ENCODE assay signal across 15 cellular contexts in the genomic region with DNA sequence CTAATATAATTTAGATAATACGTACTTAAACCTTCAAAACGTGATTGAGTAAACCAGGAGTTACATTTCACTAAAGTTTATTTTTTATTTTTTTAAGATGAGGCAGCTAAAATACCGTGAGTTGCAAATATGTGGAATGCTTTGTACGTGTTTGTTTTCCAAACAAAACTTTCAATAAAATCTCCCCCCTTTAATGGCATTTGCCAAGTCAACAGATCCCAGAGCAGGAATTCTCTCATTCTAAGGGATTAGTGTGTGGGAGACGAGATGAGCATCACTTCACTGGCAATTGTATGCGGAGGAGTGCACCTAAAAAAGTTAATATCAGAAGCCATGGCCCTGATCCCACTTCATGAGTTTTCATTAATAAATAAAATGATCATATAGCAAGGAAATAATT. TPM values are rescaled to one million over a fixed set of nuclear protein-coding genes. Genes with fewer than 3 reads are reported as not detected.
DNase-seq lines count a peak whose midpoint lies in the region; ATAC-seq and TF ChIP-seq lines count a peak whose summit lies in the region.
"Had no signal": no experiment of that assay in that cellular context is flagged by ENCODE, and none has a peak within 500 bp of the region (broad histone marks: within the 10 kb centered on the region; RNA-seq: fewer than 3 reads in every experiment).

No MANE protein-coding gene starts in this region.

- 74 to 75% methylated on average over 6 of the region's 6 CpGs for WGBS in heart right ventricle, 2 donors
- no CpG with 5 or more reads among the region's 6 CpGs for WGBS in mesenchymal stem cell
- 37% methylated on average over 6 of the region's 6 CpGs for WGBS in smooth muscle cell (ENCODE audit: low lambda C conversion rate)

- no peaks in the 10 kb centered on the region for H3K9me3 ChIP-seq in cardiac muscle cell (ENCODE audit: low read depth)
- H3K9me3 ChIP-seq in heart right ventricle = peaks cover 0 to 3% (median 0%) of the 10 kb centered on the region in 11 donors
- no peaks in the 10 kb centered on the region for H3K9me3 ChIP-seq in SJCRH30 (replicated peaks)
- H3K9me3 ChIP-seq in mesenchymal stem cell (ENCODE audit: control insufficient read depth, low read length) = no peaks in the 10 kb centered on the region
- no peaks in the 10 kb centered on the region for H3K9me3 ChIP-seq in smooth muscle cell (replicated peaks; ENCODE audit: low read depth)

- H3K4me3 ChIP-seq in cardiac muscle cell (no peak overlapping the region), heart right ventricle (no peak overlapping the region), SJCRH30 (no peak overlapping the region), mesenchymal stem cell (ENCODE audit: insufficient read depth in 1 of 2, low read depth in 1 of 2, low read length in 2 of 2) (no peak overlapping the region), smooth muscle cell (no peak overlapping the region), brain microvascular endothelial cell (ENCODE audit: low read depth, low read length) (no peak overlapping the region)

- H2BK12ac ChIP-seq in mesenchymal stem cell (ENCODE audit: low read length in 2 of 2) = no peak overlapping the region

- no peak for DNase-seq in cardiac muscle cell (ENCODE audit: low read depth in 1 of 2, low spot score in 1 of 2)
- no peak for DNase-seq in heart right ventricle
- DNase-seq in SJCRH30 = no peak
- no peak for DNase-seq in mesenchymal stem cell
- DNase-seq in smooth muscle cell (lab: John Stamatoyannopoulos, UW; ENCODE audit: unreplicated experiment) = no peak
- DNase-seq in brain microvascular endothelial cell = no peak
- no peak for DNase-seq in substantia nigra (lab: John Stamatoyannopoulos, UW)
- DNase-seq: DMS153, NCI-H1092, NCI-H1694, NCI-H446, SIG-M5 had no signal

- H3K27ac ChIP-seq in cardiac muscle cell = peak overlapping the region; percentile 61
- no peak overlapping the region for H3K27ac ChIP-seq in heart right ventricle
- peak overlapping the region; percentile 16; the same call in 1 of the 2 replicates for H3K27ac ChIP-seq in SJCRH30
- peak overlapping the region; percentile 79 for H3K27ac ChIP-seq in mesenchymal stem cell (ENCODE audit: low read length, poor library complexity, severe bottlenecking)
- peak overlapping the region; percentile 40 for H3K27ac ChIP-seq in smooth muscle cell (ENCODE audit: low read depth)
- no peak overlapping the region for H3K27ac ChIP-seq in brain microvascular endothelial cell
- H3K27ac ChIP-seq in substantia nigra (ENCODE audit: low read depth, low read length, poor library complexity, severe bottlenecking) = no peak overlapping the region
- H3K27ac ChIP-seq: 22Rv1, KMS-11 had no signal

- H3K36me3 ChIP-seq in cardiac muscle cell (no peaks in the 10 kb centered on the region), heart right ventricle (no peaks in the 10 kb centered on the region), SJCRH30 (no peaks in the 10 kb centered on the region), mesenchymal stem cell (ENCODE audit: control insufficient read depth in 1 of 2, insufficient read depth in 2 of 2, low read depth in 1 of 2, low read length in 2 of 2) (no peaks in the 10 kb centered on the region), smooth muscle cell (ENCODE audit: low read depth) (no peaks in the 10 kb centered on the region), brain microvascular endothelial cell (replicated peaks) (no peaks in the 10 kb centered on the region)

- no peak overlapping the region for H4K8ac ChIP-seq in mesenchymal stem cell (ENCODE audit: low read length)

- H2BK120ac ChIP-seq in mesenchymal stem cell (ENCODE audit: low read depth, low read length) = no peak overlapping the region

- TF ChIP-seq CTCF in cardiac muscle cell (IDR thresholded peaks at IDR 0.05; ENCODE audit: low read depth, low read length) = no peak
- TF ChIP-seq CTCF in heart right ventricle (IDR thresholded peaks at IDR 0.05) = no peak
- no peak for TF ChIP-seq CTCF in smooth muscle cell (IDR thresholded peaks at IDR 0.05; ENCODE audit: borderline replicate concordance, insufficient read depth, poor library complexity, severe bottlenecking)
- TF ChIP-seq CTCF in brain microvascular endothelial cell (IDR thresholded peaks at IDR 0.05; ENCODE audit: low read depth, low read length, missing control alignments) = no peak

- H3K27me3 ChIP-seq in cardiac muscle cell = no peaks in the 10 kb centered on the region
- H3K27me3 ChIP-seq in heart right ventricle = no peaks in the 10 kb centered on the region
- no peaks in the 10 kb centered on the region for H3K27me3 ChIP-seq in SJCRH30
- H3K27me3 ChIP-seq in mesenchymal stem cell (ENCODE audit: control insufficient read depth in 1 of 2, insufficient read depth in 1 of 2, low read length in 2 of 2) = no peaks in the 10 kb centered on the region
- no peaks in the 10 kb centered on the region for H3K27me3 ChIP-seq in smooth muscle cell (ENCODE audit: low read depth)
- no peaks in the 10 kb centered on the region for H3K27me3 ChIP-seq in brain microvascular endothelial cell (replicated peaks)

- H3K9ac ChIP-seq in mesenchymal stem cell (ENCODE audit: low read length) (no peak overlapping the region), smooth muscle cell (ENCODE audit: low read depth) (no peak overlapping the region)
- H3K9ac ChIP-seq: KMS-11 had no signal

- H3F3A ChIP-seq in smooth muscle cell (ENCODE audit: low read depth) = no peaks in the 10 kb centered on the region

- ATAC-seq in heart right ventricle = no peak
- no peak for ATAC-seq in HG03460 (IDR thresholded peaks at IDR 0.05; ENCODE audit: unreplicated experiment)

- H2BK15ac ChIP-seq in mesenchymal stem cell (ENCODE audit: low read depth, poor library complexity, severe bottlenecking) = no peak overlapping the region

- H4K91ac ChIP-seq in mesenchymal stem cell (ENCODE audit: low read length) = no peak overlapping the region

- H4K20me1 ChIP-seq in smooth muscle cell (ENCODE audit: low read depth) = no peaks in the 10 kb centered on the region

- intact Hi-C loops in heart right ventricle (cut with DNase I) = no loop called here

- H2AFZ ChIP-seq in mesenchymal stem cell (ENCODE audit: low read depth, low read length) (no peak overlapping the region), smooth muscle cell (ENCODE audit: low read depth) (no peak overlapping the region)

- H2AK5ac ChIP-seq in mesenchymal stem cell (ENCODE audit: low read length, severe bottlenecking) = no peak overlapping the region

- H3K79me1 ChIP-seq in mesenchymal stem cell (replicated peaks; ENCODE audit: low read length, poor library complexity, severe bottlenecking) = no peaks in the 10 kb centered on the region

- H3K4me1 ChIP-seq in cardiac muscle cell (ENCODE audit: low read depth) (peaks cover 20% of the 10 kb centered on the region), heart right ventricle (peaks cover 0 to 8% (median 0%) of the 10 kb centered on the region in 9 donors), SJCRH30 (peaks cover 18% of the 10 kb centered on the region), mesenchymal stem cell (ENCODE audit: control insufficient read depth, insufficient read depth, low read depth, low read length) (peaks cover 3% of the 10 kb centered on the region), smooth muscle cell (ENCODE audit: low read depth) (peaks cover 27% of the 10 kb centered on the region)

- no peak overlapping the region for H3K18ac ChIP-seq in mesenchymal stem cell (ENCODE audit: low read depth in 1 of 2, low read length in 2 of 2)

- no peaks in the 10 kb centered on the region for H3K79me2 ChIP-seq in smooth muscle cell (ENCODE audit: low read depth)

- H3K23ac ChIP-seq in mesenchymal stem cell (ENCODE audit: low read length in 2 of 2) = no peak overlapping the region

- in situ Hi-C loops in brain microvascular endothelial cell (cut with HindIII; ENCODE audit: low pct_ligation_motif_present, low sequenced_read_pairs) = no loop called here

- H3K4me2 ChIP-seq in mesenchymal stem cell (ENCODE audit: low read length, poor library complexity, severe bottlenecking) (no peak overlapping the region), smooth muscle cell (peak overlapping the region; percentile 77)
- H3K4me2 ChIP-seq: KMS-11 had no signal

- H3K4ac ChIP-seq in mesenchymal stem cell (ENCODE audit: low read depth in 1 of 2, low read length in 2 of 2) = no peak overlapping the region

- no peak overlapping the region for H3K14ac ChIP-seq in mesenchymal stem cell (ENCODE audit: low read length in 2 of 2)

- H2BK5ac ChIP-seq in mesenchymal stem cell (ENCODE audit: low read depth, low read length, poor library complexity, severe bottlenecking) = no peak overlapping the region

RNA-seq across cellular contexts. Expression of gene MAGI2, which starts 53.7 kb away (rescaled TPM):
- total RNA-seq in cardiac muscle cell (16.8 and 24.7 TPM in 2 replicates), heart right ventricle (1 to 10 TPM; 2.8 to 6.0 (median 4.6) TPM), smooth muscle cell (9.1 and 10.7 TPM in 2 replicates)
- polyA plus RNA-seq in cardiac muscle cell (15.3 and 16.8 TPM in 2 replicates), heart right ventricle (1 to 10 TPM in 1 of 2 donors, under 1 TPM in 1; 0.83 to 3.5 TPM), smooth muscle cell (3.4 and 5.7 TPM in 2 replicates)
- 1.8 and 2.4 TPM in 2 replicates for total RNA-seq in SJCRH30 (2014; rRNA removed; shearing (Covaris generic))
- 4.1 TPM for polyA plus RNA-seq in mesenchymal stem cell (2013, experiment 1 of 2)
- 3.9 TPM for polyA plus RNA-seq in mesenchymal stem cell (2013, experiment 2 of 2)

Comparison
In these comparisons a context has a peak if more than half of its experiments do, and no peak if none do; other contexts are left out.
1. H3K27ac ChIP-seq: peak in cardiac muscle cell (single experiment), SJCRH30 (single experiment), mesenchymal stem cell (single experiment) and smooth muscle cell (single experiment); none in heart right ventricle (0 of 10), brain microvascular endothelial cell (single experiment) and substantia nigra (single experiment).